Comparison of ENCODE assay signal across 8 cellular contexts in the genomic region with DNA sequence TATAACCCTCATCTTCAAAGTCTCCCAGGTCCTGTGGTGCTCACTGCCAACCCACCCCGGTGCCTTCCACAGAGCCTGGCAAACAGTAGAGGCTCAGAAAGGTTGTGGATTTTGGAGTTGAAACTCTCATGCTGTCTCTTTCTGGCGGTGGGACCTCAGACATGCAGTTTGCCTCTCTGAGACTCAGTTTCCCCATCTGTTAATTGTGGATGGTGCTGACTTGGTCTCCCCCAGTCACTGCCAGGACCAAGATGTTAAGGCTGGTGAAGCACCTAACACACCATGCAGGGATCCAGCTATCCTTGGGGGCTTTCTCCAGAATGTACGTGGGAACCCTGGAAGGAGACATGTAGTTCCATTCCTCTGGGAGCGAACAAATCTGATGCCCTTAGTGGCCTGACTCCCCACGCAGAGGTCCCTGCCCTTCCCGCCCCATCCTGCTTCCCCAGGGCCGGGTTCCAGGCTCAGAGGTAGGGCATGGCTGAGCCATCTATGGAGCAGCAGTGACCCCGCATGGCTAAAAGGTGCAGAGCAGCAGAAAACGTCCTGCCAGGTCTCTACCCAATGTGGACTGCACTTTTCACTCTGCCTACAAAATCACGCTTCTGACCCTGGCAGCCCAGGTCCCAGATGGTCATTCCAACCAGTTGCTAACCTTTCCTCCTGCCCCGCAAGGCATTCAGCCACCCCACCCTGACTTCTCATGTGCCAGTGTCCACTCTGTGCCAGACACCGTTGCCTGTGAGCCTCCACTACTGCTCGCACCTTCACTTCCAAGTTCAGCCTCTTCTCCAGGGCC. TPM values are rescaled to one million over a fixed set of nuclear protein-coding genes. Genes with fewer than 3 reads are reported as not detected.
DNase-seq lines count a peak whose midpoint lies in the region; ATAC-seq and TF ChIP-seq lines count a peak whose summit lies in the region.

No MANE protein-coding gene starts in this region.

- H3K4me1 Mint-ChIP-seq in activated CD4-positive, alpha-beta memory T cell treated with anti-CD3 and anti-CD28 coated beads, Interleukin-2, amount 10 ng/mL, durations not matched to agents 7 days and 5 days: peaks cover 75% of the 10 kb centered on the region
- peaks cover 65% of the 10 kb centered on the region for H3K4me1 Mint-ChIP-seq in stimulated activated effector memory CD8-positive, alpha-beta T cell treated with anti-CD3 and anti-CD28 coated beads, Interleukin-12 subunit alpha, Interleukin-12 subunit beta, amount 100 ng/mL, for 72 hours

- no peak overlapping the region for H3K27ac Mint-ChIP-seq in activated CD4-positive, alpha-beta memory T cell treated with anti-CD3 and anti-CD28 coated beads, Interleukin-2, amount 10 ng/mL, durations not matched to agents 7 days and 5 days
- peak overlapping the region; percentile 71 for H3K27ac Mint-ChIP-seq in stimulated activated effector memory CD8-positive, alpha-beta T cell treated with anti-CD3 and anti-CD28 coated beads, Interleukin-12 subunit alpha, Interleukin-12 subunit beta, amount 100 ng/mL, for 72 hours

- CTCF ChIA-PET in activated CD4-positive, alpha-beta memory T cell treated with anti-CD3 and anti-CD28 coated beads, Interleukin-2, amount 10 ng/mL, durations not matched to agents 7 days and 5 days (lab: Charles Lee): interaction anchor here (0.6 to 7.0 kb wide), 15 partner anchors 10 to 326 kb away, joined by 3 to 49 read pairs (median 4); partner anchors contain the start of gene TTC22

- no peak overlapping the region for H3K4me3 Mint-ChIP-seq in activated CD4-positive, alpha-beta memory T cell treated with anti-CD3 and anti-CD28 coated beads, Interleukin-2, amount 10 ng/mL, durations not matched to agents 7 days and 5 days
- H3K4me3 Mint-ChIP-seq in stimulated activated effector memory CD8-positive, alpha-beta T cell treated with anti-CD3 and anti-CD28 coated beads, Interleukin-12 subunit alpha, Interleukin-12 subunit beta, amount 100 ng/mL, for 72 hours: no peak overlapping the region

- no peaks in the 10 kb centered on the region for H3K9me3 Mint-ChIP-seq in activated CD4-positive, alpha-beta memory T cell treated with anti-CD3 and anti-CD28 coated beads, Interleukin-2, amount 10 ng/mL, durations not matched to agents 7 days and 5 days
- no peaks in the 10 kb centered on the region for H3K9me3 Mint-ChIP-seq in stimulated activated effector memory CD8-positive, alpha-beta T cell treated with anti-CD3 and anti-CD28 coated beads, Interleukin-12 subunit alpha, Interleukin-12 subunit beta, amount 100 ng/mL, for 72 hours

- in situ Hi-C loops in GM13977 (cut with MboI; ENCODE audit: low pct_unique_long_range_greater_than_20kb, low sequenced_read_pairs, unreplicated experiment): loop anchor here (10.0 kb wide), 1 partner anchor 146 kb away; no protein-coding TSS in a partner anchor

- peak; percentile 97 for TF ChIP-seq CTCF in GM13977 (IDR thresholded peaks at IDR 0.05; ENCODE audit: extremely low read depth, insufficient read depth, missing control alignments)

- POLR2A ChIA-PET in activated CD4-positive, alpha-beta memory T cell treated with anti-CD3 and anti-CD28 coated beads, Interleukin-2, amount 10 ng/mL, durations not matched to agents 7 days and 5 days (lab: Charles Lee): interaction anchor here (1.4 kb wide), 1 partner anchor 9 kb away, joined by 5 read pairs; the partner anchor contains the start of gene TTC22

- ATAC-seq in HG03354 (IDR thresholded peaks at IDR 0.05; ENCODE audit: poor library complexity, severe bottlenecking, unreplicated experiment): peak; percentile 80
- ATAC-seq in stimulated activated effector memory CD8-positive, alpha-beta T cell treated with anti-CD3 and anti-CD28 coated beads, Interleukin-12 subunit alpha, Interleukin-12 subunit beta, amount 100 ng/mL, for 72 hours: peak; percentile 70

- peaks cover 3% of the 10 kb centered on the region for H3K27me3 Mint-ChIP-seq in activated CD4-positive, alpha-beta memory T cell treated with anti-CD3 and anti-CD28 coated beads, Interleukin-2, amount 10 ng/mL, durations not matched to agents 7 days and 5 days

- peak; percentile 80 for DNase-seq in 8988T
- peak; percentile 88 for DNase-seq in GM13977 (ENCODE audit: low spot score)
- DNase-seq in NCI-H524 treated with DMSO at 0.1 percent for 48 hours (lab: John Stamatoyannopoulos, UW): peak; percentile 5
- DNase-seq in activated CD4-positive, alpha-beta memory T cell treated with anti-CD3 and anti-CD28 coated beads, Interleukin-2, amount 10 ng/mL, durations not matched to agents 7 days and 5 days: peak; percentile 81
- peak; percentile 43 for DNase-seq in effector CD8-positive, alpha-beta T cell (lab: John Stamatoyannopoulos, UW)
- peak; percentile 63 for DNase-seq in midbrain (lab: John Stamatoyannopoulos, UW)
- DNase-seq in stimulated activated effector memory CD8-positive, alpha-beta T cell treated with anti-CD3 and anti-CD28 coated beads, Interleukin-12 subunit alpha, Interleukin-12 subunit beta, amount 100 ng/mL, for 72 hours (ENCODE audit: low spot score in 2 of 2): peak; percentile 58 to 87

- H3K36me3 Mint-ChIP-seq in activated CD4-positive, alpha-beta memory T cell treated with anti-CD3 and anti-CD28 coated beads, Interleukin-2, amount 10 ng/mL, durations not matched to agents 7 days and 5 days (ENCODE audit: low read depth): no peaks in the 10 kb centered on the region
- H3K36me3 Mint-ChIP-seq in stimulated activated effector memory CD8-positive, alpha-beta T cell treated with anti-CD3 and anti-CD28 coated beads, Interleukin-12 subunit alpha, Interleukin-12 subunit beta, amount 100 ng/mL, for 72 hours: no peaks in the 10 kb centered on the region

RNA-seq across cellular contexts. Expression of gene TTC22, which starts 9.2 kb away (rescaled TPM):
- 10 to 100 TPM; 19.8 to 20.9 TPM for total RNA-seq in activated CD4-positive, alpha-beta memory T cell treated with anti-CD3 and anti-CD28 coated beads, Interleukin-2, amount 10 ng/mL, durations not matched to agents 7 days and 5 days

RNA-seq across cellular contexts. Expression of gene PARS2, which starts 46.0 kb away (rescaled TPM):
- 1 to 10 TPM; 3.3 to 4.0 TPM for total RNA-seq in activated CD4-positive, alpha-beta memory T cell treated with anti-CD3 and anti-CD28 coated beads, Interleukin-2, amount 10 ng/mL, durations not matched to agents 7 days and 5 days

Comparison
In these comparisons a context has a peak if more than half of its experiments do, and no peak if none do; other contexts are left out.
1. Peak in every context shown above with its lines: DNase-seq and ATAC-seq.
2. DNase-seq: peak in every context shown above with its lines; median percentile 88 in GM13977; 81 in activated CD4-positive, alpha-beta memory T cell treated with anti-CD3 and anti-CD28 coated beads, Interleukin-2, amount 10 ng/mL, durations not matched to agents 7 days and 5 days; 80 in 8988T; 72 in stimulated activated effector memory CD8-positive, alpha-beta T cell treated with anti-CD3 and anti-CD28 coated beads, Interleukin-12 subunit alpha, Interleukin-12 subunit beta, amount 100 ng/mL, for 72 hours; 63 in midbrain; 43 in effector CD8-positive, alpha-beta T cell; 5 in NCI-H524 treated with DMSO at 0.1 percent for 48 hours.